Comparison of ENCODE assay signal across 1 cellular context in the genomic region with DNA sequence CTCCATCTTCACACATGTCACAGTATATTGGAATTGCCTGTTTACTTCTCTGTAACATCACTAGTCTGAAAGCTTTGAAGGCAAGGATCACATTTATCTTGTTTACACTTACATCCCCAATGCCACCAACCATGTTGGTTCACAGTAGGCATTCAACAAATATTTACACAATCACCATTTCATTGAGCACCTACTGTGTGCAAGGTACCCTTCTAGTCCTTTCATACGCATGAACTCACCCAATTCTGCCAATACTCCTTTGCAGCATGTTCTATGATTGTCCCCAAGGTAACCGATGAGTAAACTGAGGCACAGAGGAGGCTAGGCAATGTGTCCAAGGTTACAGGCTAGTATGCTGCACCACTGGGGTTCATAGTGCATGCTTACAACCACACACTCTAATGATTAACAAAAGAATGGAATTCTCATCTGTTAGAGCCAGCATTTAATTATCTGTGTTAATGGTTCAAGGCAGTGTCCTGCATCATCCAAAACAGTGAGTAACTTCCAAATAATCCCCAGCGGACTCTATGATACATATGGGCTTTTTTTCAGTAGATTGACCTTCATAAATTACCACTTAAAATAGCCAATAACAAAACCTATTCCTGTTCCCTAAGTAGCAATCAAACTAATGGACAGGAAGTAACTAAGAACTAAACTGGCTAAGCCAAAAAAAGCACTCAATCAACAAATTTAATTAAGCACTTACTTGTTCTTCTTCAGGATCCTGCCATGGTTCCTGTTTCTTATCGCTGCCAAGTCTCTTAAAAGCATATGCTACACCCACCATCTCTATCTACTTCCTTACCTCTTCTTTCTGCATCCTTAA.
TF ChIP-seq lines count a peak whose summit lies in the region.

No MANE protein-coding gene starts in this region.

TF ChIP-seq in IMR-90, 13 proteins besides CTCF, POLR2A, EP300 and RAD21 (continued from another document):
- TF ChIP-seq ELK1 (IDR thresholded peaks at IDR 0.05; ENCODE audit: borderline replicate concordance, low read depth, low read length) (no peak), USF2 (IDR thresholded peaks at IDR 0.05; ENCODE audit: low read depth, low read length) (no peak), MAZ (IDR thresholded peaks at IDR 0.05; ENCODE audit: borderline replicate concordance, low read depth, low read length) (no peak), BHLHE40 (IDR thresholded peaks at IDR 0.05; ENCODE audit: low read depth, low read length) (no peak), MAFK (IDR thresholded peaks at IDR 0.05; ENCODE audit: low read depth, low read length) (no peak), CEBPB (IDR thresholded peaks at IDR 0.05; ENCODE audit: low read depth, low read length) (no peak), RFX5 (IDR thresholded peaks at IDR 0.05; ENCODE audit: low read depth, low read length) (no peak), CHD1 (IDR thresholded peaks at IDR 0.05; ENCODE audit: low read depth, low read length) (no peak), NFE2L2 (IDR thresholded peaks at IDR 0.05; ENCODE audit: low read depth, low read length) (no peak), SMC3 (IDR thresholded peaks at IDR 0.05; ENCODE audit: low read depth, low read length) (no peak), MXI1 (IDR thresholded peaks at IDR 0.05; ENCODE audit: borderline replicate concordance, low read depth, low read length) (no peak), FOS (IDR thresholded peaks at IDR 0.05; ENCODE audit: low read depth, low read length) (no peak)
